ENCODE assay signal across 7 cellular contexts in genomic region chr1:230681599-230681998, GRCh38. TPM values are rescaled to one million over a fixed set of nuclear protein-coding genes. Genes with fewer than 3 reads are reported as not detected.
A peak's percentile ranks its signal among the peaks of the same experiment; 100 is the strongest.
DNase-seq lines count a peak whose midpoint lies in the region; ATAC-seq and TF ChIP-seq lines count a peak whose summit lies in the region.

No MANE protein-coding gene starts in this region.

- H3K4me3 ChIP-seq in HFF-Myc (replicated peaks; ENCODE audit: low read depth, low read length), result no peak overlapping the region

- intact Hi-C loops in sciatic nerve (cut with DNase I), result no loop called here

- no peak for TF ChIP-seq CTCF in HFF-Myc (IDR thresholded peaks at IDR 0.05; ENCODE audit: low read depth, low read length, missing control alignments)

- DNase-seq in HFF-Myc (ENCODE audit: extremely low read depth, low read depth) (peak; percentile 61), NCI-H2227 (lab: John Stamatoyannopoulos, UW; ENCODE audit: unreplicated experiment) (peak; percentile 54), dedifferentiated amniotic fluid mesenchymal stem cell (ENCODE audit: extremely low spot score) (peak; percentile 38), sciatic nerve (ENCODE audit: low spot score) (no peak), GOT3 (lab: John Stamatoyannopoulos, UW) (no peak)

- ATAC-seq in sciatic nerve (peak; percentile 52), GM18520 (IDR thresholded peaks at IDR 0.05; ENCODE audit: unreplicated experiment) (no peak), HG03095 (IDR thresholded peaks at IDR 0.05; ENCODE audit: unreplicated experiment) (no peak)

RNA-seq across cellular contexts. Expression of gene AGT, which starts 32.3 kb away (rescaled TPM):
- 13.0 TPM for total RNA-seq in sciatic nerve

RNA-seq across cellular contexts. Expression of gene COG2, which starts 39.3 kb away (rescaled TPM):
- 21.2 TPM for total RNA-seq in sciatic nerve

Comparison
In these comparisons a context has a peak if more than half of its experiments do, and no peak if none do; other contexts are left out.
1. DNase-seq: peak in HFF-Myc (single experiment), NCI-H2227 (single experiment) and dedifferentiated amniotic fluid mesenchymal stem cell (single experiment); none in sciatic nerve (single experiment) and GOT3 (single experiment).